In the genomic region with DNA sequence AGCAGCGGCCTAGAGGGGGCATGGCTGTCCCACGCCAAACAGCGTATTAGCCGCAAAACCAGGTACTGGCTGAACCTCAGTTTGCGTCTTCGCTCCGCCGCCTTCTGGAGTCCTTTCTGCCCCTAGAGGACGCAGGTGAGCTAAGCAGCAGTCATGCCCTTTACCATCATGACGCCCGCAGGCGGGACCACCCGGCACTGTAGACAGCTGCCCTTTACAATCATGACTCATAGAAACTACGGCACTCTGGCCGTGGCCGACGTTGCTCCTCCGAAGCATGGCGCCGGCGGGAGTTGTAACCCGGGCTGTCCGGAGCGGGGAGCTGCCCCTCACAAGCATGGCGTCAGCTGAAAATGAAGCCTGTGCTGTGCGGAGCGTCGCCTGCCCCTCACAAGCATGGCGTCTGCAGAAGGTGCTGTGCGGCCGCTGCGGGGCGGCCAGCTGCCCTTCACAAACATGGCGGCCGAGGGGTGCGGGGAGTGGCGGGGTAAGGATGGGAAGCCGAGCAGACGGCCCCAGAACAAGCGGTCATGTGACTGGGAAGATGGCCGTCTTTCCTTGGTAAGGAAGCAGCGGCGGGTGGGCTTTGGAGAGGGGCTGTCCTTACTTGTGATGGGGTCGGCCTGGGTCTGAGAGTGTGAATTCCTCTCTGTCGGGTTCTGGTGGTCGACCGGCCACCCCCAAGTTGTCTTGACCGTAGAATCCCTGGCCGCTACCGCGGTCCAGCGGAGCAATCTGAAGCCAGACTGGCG, we compare ENCODE assay signal across 8 cellular contexts. TPM values are rescaled to one million over a fixed set of nuclear protein-coding genes. Genes with fewer than 3 reads are reported as not detected.
DNase-seq lines count a peak whose midpoint lies in the region; ATAC-seq, FAIRE-seq and TF ChIP-seq lines count a peak whose summit lies in the region.

TSS of gene VPS35L (plus strand) at position 518 of the 752 bp plus-strand sequence. CDS start at position 545, 27 bp downstream.

- peak within 1 kb of the TSS; percentile 97 for H3K4me3 Mint-ChIP-seq in T-helper 1 cell treated with Interleukin-12 subunit alpha and Interleukin-12 subunit beta and Interleukin-4 antibody, amounts not matched to agents 30 μg/mL and 1 μg/mL, for 36 hours

- ATAC-seq in HG02852 (IDR thresholded peaks at IDR 0.05; ENCODE audit: unreplicated experiment) (peak; percentile 96), heart right ventricle (peak; percentile 99 to 100 (median 100)), upper lobe of right lung (peak; percentile 99)

- no peaks in the 10 kb centered on the region for H3K27me3 Mint-ChIP-seq in T-helper 1 cell treated with Interleukin-12 subunit alpha and Interleukin-12 subunit beta and Interleukin-4 antibody, amounts not matched to agents 30 μg/mL and 1 μg/mL, for 36 hours (ENCODE audit: low read depth)

- peak; percentile 74; the same call in 1 of the 2 replicates for TF ChIP-seq POLR2A in GM12892 (IDR thresholded peaks at IDR 0.05; ENCODE audit: low read depth, low read length)

- H3K27ac Mint-ChIP-seq in T-helper 1 cell treated with Interleukin-12 subunit alpha and Interleukin-12 subunit beta and Interleukin-4 antibody, amounts not matched to agents 30 μg/mL and 1 μg/mL, for 36 hours = peak within 1 kb of the TSS; percentile 94

- peak within 1 kb of the TSS; percentile 40 to 95 (median 86) for H3K27ac ChIP-seq in heart right ventricle
- H3K27ac ChIP-seq in upper lobe of right lung = peak within 1 kb of the TSS; percentile 89

- H3K9me3 ChIP-seq in heart right ventricle (no peaks in the 10 kb centered on the region), upper lobe of right lung (no peaks in the 10 kb centered on the region)

- H3K36me3 ChIP-seq in heart right ventricle (peaks cover 0 to 24% (median 0%) of the 10 kb centered on the region in 9 donors), upper lobe of right lung (peaks cover 9% of the 10 kb centered on the region)

- WGBS in heart right ventricle, 2 donors = 0% methylated on average over 53 of the region's 53 CpGs

- H3K27me3 ChIP-seq in heart right ventricle (no peaks in the 10 kb centered on the region), upper lobe of right lung (no peaks in the 10 kb centered on the region)

- H3K9me3 Mint-ChIP-seq in T-helper 1 cell treated with Interleukin-12 subunit alpha and Interleukin-12 subunit beta and Interleukin-4 antibody, amounts not matched to agents 30 μg/mL and 1 μg/mL, for 36 hours = no peaks in the 10 kb centered on the region

- H3K4me3 ChIP-seq in heart right ventricle (peak within 1 kb of the TSS; percentile 62 to 93 (median 79)), upper lobe of right lung (peak within 1 kb of the TSS; percentile 84)

- DNase-seq in GM12892 (ENCODE audit: insufficient read length) = peak; percentile 81
- DNase-seq in NCI-H146 (lab: John Stamatoyannopoulos, UW) = peak; percentile 99
- DNase-seq in amniotic stem cell (lab: John Stamatoyannopoulos, UW) = peak; percentile 98
- peak; percentile 97 to 98 for DNase-seq in heart right ventricle
- DNase-seq in posterior vena cava (ENCODE audit: low spot score) = peak; percentile 100
- DNase-seq in upper lobe of right lung = peak; percentile 99

- FAIRE-seq in GM12892 (lab: Jason Lieb, UNC) = peak; percentile 98

- H3K36me3 Mint-ChIP-seq in T-helper 1 cell treated with Interleukin-12 subunit alpha and Interleukin-12 subunit beta and Interleukin-4 antibody, amounts not matched to agents 30 μg/mL and 1 μg/mL, for 36 hours (ENCODE audit: low read depth) = peaks cover 14% of the 10 kb centered on the region

- TF ChIP-seq CTCF in heart right ventricle (IDR thresholded peaks at IDR 0.05) (peak; percentile 50 to 88 (median 76)), upper lobe of right lung (IDR thresholded peaks at IDR 0.05) (peak; percentile 72)

- H3K4me1 ChIP-seq in heart right ventricle (peaks cover 0 to 24% (median 16%) of the 10 kb centered on the region in 9 donors), upper lobe of right lung (peaks cover 16% of the 10 kb centered on the region)

- intact Hi-C loops in heart right ventricle (cut with DNase I) (loop anchor here in 3 of 10 donors (2.0 to 5.0 kb wide), 2 partner anchors 33 to 332 kb away; partner anchors contain the start of genes CCP110 (in 2 of the 3) and GDE1 (in 2 of the 3)), posterior vena cava (cut with DNase I) (no loop called here), upper lobe of right lung (cut with DNase I) (no loop called here)

- H3K4me1 Mint-ChIP-seq in T-helper 1 cell treated with Interleukin-12 subunit alpha and Interleukin-12 subunit beta and Interleukin-4 antibody, amounts not matched to agents 30 μg/mL and 1 μg/mL, for 36 hours (ENCODE audit: low read depth) = peaks cover 10% of the 10 kb centered on the region

RNA-seq across cellular contexts. Expression of gene VPS35L, which starts in this region (rescaled TPM):
- polyA plus RNA-seq in GM12892 (2012; ENCODE audit: missing spikeins) = 16.0 TPM
- total RNA-seq in heart right ventricle (10 to 100 TPM; 24.0 to 35.1 (median 32.0) TPM), posterior vena cava (10 to 100 TPM; 51.1 to 53.1 TPM), upper lobe of right lung (51.9 TPM)
- polyA plus RNA-seq in heart right ventricle = 10 to 100 TPM; 15.0 to 25.8 TPM

Comparison
In these comparisons a context has a peak if more than half of its experiments do, and no peak if none do; other contexts are left out.
1. Peak in every context shown above with its lines: DNase-seq, ATAC-seq, H3K4me3 ChIP-seq and H3K27ac ChIP-seq.